Comparison of ENCODE assay signal across 9 cellular contexts in the genomic region with DNA sequence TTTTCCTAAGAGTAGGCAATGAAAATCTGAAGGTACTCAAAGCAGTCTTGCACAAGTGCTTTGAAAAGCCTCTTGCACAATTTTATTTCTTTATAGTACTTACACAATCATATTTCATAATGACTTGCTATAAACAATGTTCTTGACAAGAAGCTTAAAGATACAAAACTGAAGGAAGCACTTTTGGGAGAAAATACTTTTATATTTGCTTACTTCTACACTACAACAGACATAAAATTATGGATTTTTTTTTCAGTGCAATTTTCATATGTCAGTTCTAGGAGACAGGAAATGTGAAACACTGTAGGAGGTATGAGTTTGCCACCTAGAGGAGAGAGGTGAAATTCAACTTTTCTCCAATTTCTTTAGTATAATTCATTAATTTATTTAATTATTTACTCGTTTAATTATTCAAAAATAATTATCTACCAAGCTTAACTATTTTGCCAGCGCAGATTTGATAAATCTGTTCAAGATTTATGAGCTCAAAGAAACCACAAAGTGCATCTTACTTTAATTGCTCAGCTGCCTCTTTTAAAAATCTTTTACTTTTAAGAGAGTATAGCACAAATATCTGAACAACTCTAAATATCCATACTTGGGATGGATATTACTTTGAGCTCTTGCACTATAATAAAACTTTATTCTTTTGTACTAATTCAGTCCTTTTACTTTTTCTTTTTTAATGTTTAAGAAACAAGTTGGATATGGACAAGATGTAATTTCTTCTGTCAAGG. TPM values are rescaled to one million over a fixed set of nuclear protein-coding genes. Genes with fewer than 3 reads are reported as not detected.
DNase-seq lines count a peak whose midpoint lies in the region; ATAC-seq and TF ChIP-seq lines count a peak whose summit lies in the region.
"Had no signal": no experiment of that assay in that cellular context is flagged by ENCODE, and none has a peak within 500 bp of the region (broad histone marks: within the 10 kb centered on the region; RNA-seq: fewer than 3 reads in every experiment).

No MANE protein-coding gene starts in this region.

- H3K36me3 ChIP-seq in body of pancreas (replicated peaks in 1 of 2; ENCODE audit: insufficient read depth in 1 of 2, low read depth in 2 of 2): no peaks in the 10 kb centered on the region

- H3K9me3 Mint-ChIP-seq in memory B cell: no peaks in the 10 kb centered on the region
- H3K9me3 Mint-ChIP-seq in activated T-helper 17 cell treated with anti-CD3 and anti-CD28 coated beads, Interleukin-2, amount 50 U/mL, for 72 hours: no peaks in the 10 kb centered on the region

- H3K27ac ChIP-seq in body of pancreas: no peak overlapping the region

- ATAC-seq in body of pancreas (no peak), memory B cell (ENCODE audit: low read depth) (peak; percentile 53), GM21367 (IDR thresholded peaks at IDR 0.05; ENCODE audit: unreplicated experiment) (no peak)
- ATAC-seq in activated T-helper 17 cell treated with anti-CD3 and anti-CD28 coated beads, Interleukin-2, amount 50 U/mL, for 72 hours (replicated peaks): no peak

- H3K4me3 Mint-ChIP-seq in memory B cell: no peak overlapping the region
- H3K4me3 Mint-ChIP-seq in activated T-helper 17 cell treated with anti-CD3 and anti-CD28 coated beads, Interleukin-2, amount 50 U/mL, for 72 hours: no peak overlapping the region

- H3K27me3 ChIP-seq in body of pancreas: no peaks in the 10 kb centered on the region

- H3K4me1 ChIP-seq in body of pancreas: peaks cover 40% of the 10 kb centered on the region

- 9% methylated on average over 2 of the region's 2 CpGs for WGBS in body of pancreas, 2 donors

- no peak for TF ChIP-seq POLR2A in body of pancreas (IDR thresholded peaks at IDR 0.05)

- intact Hi-C loops in body of pancreas (cut with DNase I): no loop called here

- H3K4me3 ChIP-seq in GM12865 (ENCODE audit: low read depth, low read length): no peak overlapping the region
- H3K4me3 ChIP-seq in body of pancreas: no peak overlapping the region

- H3K4me1 Mint-ChIP-seq in memory B cell: no peaks in the 10 kb centered on the region
- peaks cover 6% of the 10 kb centered on the region for H3K4me1 Mint-ChIP-seq in activated T-helper 17 cell treated with anti-CD3 and anti-CD28 coated beads, Interleukin-2, amount 50 U/mL, for 72 hours

- DNase-seq in GM12865 (ENCODE audit: low read depth): peak; percentile 29
- peak; percentile 35 to 38 for DNase-seq in Kasumi-1 (lab: John Stamatoyannopoulos, UW)
- no peak for DNase-seq in body of pancreas
- DNase-seq in memory B cell (ENCODE audit: low spot score in 2 of 2): no peak
- DNase-seq in putamen (ENCODE audit: low spot score): no peak
- DNase-seq in amygdala (lab: John Stamatoyannopoulos, UW): no peak

- no peaks in the 10 kb centered on the region for H3K9me3 ChIP-seq in body of pancreas

- H3K27me3 Mint-ChIP-seq in memory B cell: no peaks in the 10 kb centered on the region
- no peaks in the 10 kb centered on the region for H3K27me3 Mint-ChIP-seq in activated T-helper 17 cell treated with anti-CD3 and anti-CD28 coated beads, Interleukin-2, amount 50 U/mL, for 72 hours

- TF ChIP-seq CTCF in GM12865 (IDR thresholded peaks at IDR 0.05; ENCODE audit: insufficient read depth, low read depth, low read length, missing control alignments): peak; percentile 42
- peak in 6 of 7 experiments; percentile 42 to 61 (median 54) for TF ChIP-seq CTCF in body of pancreas (IDR thresholded peaks at IDR 0.05)

- no peaks in the 10 kb centered on the region for H3K36me3 Mint-ChIP-seq in memory B cell
- H3K36me3 Mint-ChIP-seq in activated T-helper 17 cell treated with anti-CD3 and anti-CD28 coated beads, Interleukin-2, amount 50 U/mL, for 72 hours (ENCODE audit: low read depth): no peaks in the 10 kb centered on the region

- no peak overlapping the region for H3K27ac Mint-ChIP-seq in memory B cell
- H3K27ac Mint-ChIP-seq in activated T-helper 17 cell treated with anti-CD3 and anti-CD28 coated beads, Interleukin-2, amount 50 U/mL, for 72 hours: no peak overlapping the region

RNA-seq across cellular contexts. Expression of a gene that starts 29.0 kb away (rescaled TPM):
- 1 to 10 TPM; 6.0 to 9.6 TPM for total RNA-seq in body of pancreas
- total RNA-seq in activated T-helper 17 cell treated with anti-CD3 and anti-CD28 coated beads, Interleukin-2, amount 50 U/mL, for 72 hours: under 1 TPM; 0.19 to 0.76 TPM
- total RNA-seq: SK-MEL-5 had no signal

RNA-seq across cellular contexts. Expression of a gene that starts 43.5 kb away (rescaled TPM):
- total RNA-seq in body of pancreas: under 1 TPM in 1 of 2 donors, not detected in 1; 0.26 TPM
- under 1 TPM; 0.64 to 0.93 TPM for total RNA-seq in activated T-helper 17 cell treated with anti-CD3 and anti-CD28 coated beads, Interleukin-2, amount 50 U/mL, for 72 hours
- total RNA-seq: SK-MEL-5 had no signal

RNA-seq across cellular contexts. Expression of a gene that starts 43.9 kb away (rescaled TPM):
- 1 to 10 TPM in 1 of 2 donors, not detected in 1; 6.2 TPM for total RNA-seq in body of pancreas
- 1 to 10 TPM; 4.7 to 6.4 TPM for total RNA-seq in activated T-helper 17 cell treated with anti-CD3 and anti-CD28 coated beads, Interleukin-2, amount 50 U/mL, for 72 hours
- total RNA-seq: SK-MEL-5 had no signal

Comparison
In these comparisons a context has a peak if more than half of its experiments do, and no peak if none do; other contexts are left out.
1. DNase-seq: peak in GM12865 (single experiment) and Kasumi-1 (2 of 2); none in body of pancreas (0 of 4), memory B cell (0 of 2), putamen (single experiment) and amygdala (0 of 56).